Comparison of ENCODE assay signal across 2 cellular contexts in genomic region chr4:81566076-81566663, GRCh38.
A peak's percentile ranks its signal among the peaks of the same experiment; 100 is the strongest.
TF ChIP-seq lines count a peak whose summit lies in the region.

No MANE protein-coding gene starts in this region.

TF ChIP-seq in liver, 16 proteins besides CTCF, POLR2A, EP300 and RAD21 (continued from another document):
- peak; percentile 40 for TF ChIP-seq REST (IDR thresholded peaks at IDR 0.05)
- peak; percentile 63 for TF ChIP-seq HNF4G (IDR thresholded peaks at IDR 0.05)
- peak; percentile 87 for TF ChIP-seq SP1 (IDR thresholded peaks at IDR 0.05)
- peak; percentile 28 for TF ChIP-seq FOXA2 (IDR thresholded peaks at IDR 0.05)
- peak; percentile 19 for TF ChIP-seq FOXA1 (IDR thresholded peaks at IDR 0.05)
- peak; percentile 95 for TF ChIP-seq MAX (IDR thresholded peaks at IDR 0.05)
- TF ChIP-seq TAF1 (conservative IDR thresholded peaks at IDR 0.05) = peak; percentile 66
- peak; percentile 73 to 83 for TF ChIP-seq HNF4A (conservative IDR thresholded peaks at IDR 0.05)
- peak; percentile 88 for TF ChIP-seq ZBTB33 (IDR thresholded peaks at IDR 0.05)
- peak; percentile 85 for TF ChIP-seq YY1 (IDR thresholded peaks at IDR 0.05)

TF ChIP-seq in HepG2, 621 proteins besides CTCF, POLR2A, EP300 and RAD21 (continued from another document):
- TF ChIP-seq HBP1 (CRISPR knock-in tag; IDR thresholded peaks at IDR 0.05; ENCODE audit: low read depth) (no peak), ZFP1 (CRISPR knock-in tag; IDR thresholded peaks at IDR 0.05) (no peak), SRSF1 (optimal IDR thresholded peaks at IDR 0.05; ENCODE audit: low read depth, low read length) (no peak)
